In the genomic region with DNA sequence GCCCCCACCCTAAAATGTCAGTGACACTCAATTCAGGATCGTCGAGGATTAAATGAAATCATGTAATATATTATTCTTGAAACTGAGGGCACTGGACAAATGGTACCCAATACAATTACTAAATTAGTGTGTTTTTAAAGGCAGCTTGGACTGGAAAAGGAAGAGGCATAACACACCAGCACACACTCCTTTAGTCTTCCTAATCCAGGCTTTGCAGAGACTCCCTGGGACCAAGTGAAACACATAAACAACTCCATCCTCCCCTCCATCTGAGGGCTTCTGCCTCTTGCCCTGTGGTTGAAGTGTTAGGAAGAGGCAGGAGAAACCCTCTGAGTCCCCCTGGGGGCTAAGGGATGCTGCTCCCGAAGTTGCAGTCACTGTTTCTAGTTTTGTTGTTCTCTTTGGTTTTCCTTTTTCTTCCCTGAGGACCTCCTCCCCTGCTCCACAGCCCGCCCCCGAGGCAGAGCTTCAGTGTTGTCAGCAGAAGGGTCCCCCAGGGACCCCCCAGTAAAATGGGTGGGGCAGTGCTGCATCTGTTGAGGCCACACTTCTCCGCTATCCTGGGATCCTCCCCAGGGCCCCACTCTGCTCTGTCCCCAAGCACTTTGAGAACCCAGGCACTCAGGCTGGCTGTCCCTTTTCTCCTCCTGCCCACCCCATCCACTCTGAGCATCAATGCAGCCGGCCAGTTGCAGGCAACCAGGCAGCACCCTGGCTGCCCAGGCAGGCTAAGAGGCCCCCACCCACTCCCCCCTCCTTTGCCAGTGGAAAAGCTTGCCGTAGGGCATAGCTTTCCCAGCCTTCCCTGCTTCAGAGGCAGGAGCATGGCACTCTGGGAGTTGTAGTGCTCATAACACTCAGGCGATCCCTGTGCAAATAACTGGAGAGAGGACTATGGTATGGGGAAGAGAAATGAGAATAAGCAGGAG, we compare ENCODE assay signal across 9 cellular contexts. TPM values are rescaled to one million over a fixed set of nuclear protein-coding genes. Genes with fewer than 3 reads are reported as not detected.
DNase-seq lines count a peak whose midpoint lies in the region; ATAC-seq and TF ChIP-seq lines count a peak whose summit lies in the region.
"Had no signal": no experiment of that assay in that cellular context is flagged by ENCODE, and none has a peak within 500 bp of the region (broad histone marks: within the 10 kb centered on the region; RNA-seq: fewer than 3 reads in every experiment).

No MANE protein-coding gene starts in this region.

- TF ChIP-seq POLR2A in tibial nerve (IDR thresholded peaks at IDR 0.05), result no peak

- peaks cover 0 to 40% of the 10 kb centered on the region in 2 donors for H3K36me3 ChIP-seq in left lung
- H3K36me3 ChIP-seq in tibial nerve, result peaks cover 0 to 38% (median 0%) of the 10 kb centered on the region in 3 donors

- ATAC-seq in left lung (peak; percentile 88), HG03025 (IDR thresholded peaks at IDR 0.05; ENCODE audit: low FRiP score, unreplicated experiment) (no peak), HG03196 (IDR thresholded peaks at IDR 0.05; ENCODE audit: unreplicated experiment) (no peak)

- peak; percentile 57 for DNase-seq in ELR (ENCODE audit: low read depth)
- peak; percentile 64 for DNase-seq in NCI-H2196 treated with DMSO at 0.1 percent for 48 hours (lab: John Stamatoyannopoulos, UW; ENCODE audit: unreplicated experiment)
- DNase-seq in cerebellum (ENCODE audit: low spot score), result peak; percentile 53
- peak in 1 of 2 donors; percentile 76 for DNase-seq in left lung
- DNase-seq in tibial nerve (ENCODE audit: low spot score in 2 of 2), result peak in 1 of 2 donors; percentile 16
- no peak for DNase-seq in DMS79 treated with DMSO at 0.1 percent for 48 hours (lab: John Stamatoyannopoulos, UW)

- TF ChIP-seq EP300 in tibial nerve (IDR thresholded peaks at IDR 0.05), result no peak

- H3K27ac ChIP-seq in left lung (peak overlapping the region in 1 of 2 donors; percentile 7), tibial nerve (peak overlapping the region in 3 of 4 donors; percentile 35 to 76 (median 44))

- no peaks in the 10 kb centered on the region for H3K27me3 ChIP-seq in left lung
- no peaks in the 10 kb centered on the region for H3K27me3 ChIP-seq in tibial nerve

- no peak for TF ChIP-seq CTCF in left lung (IDR thresholded peaks at IDR 0.05)
- TF ChIP-seq CTCF in tibial nerve (IDR thresholded peaks at IDR 0.05), result no peak

- H3K4me1 ChIP-seq in left lung (peaks cover 10 to 32% of the 10 kb centered on the region in 2 donors), tibial nerve (peaks cover 4 to 31% (median 15%) of the 10 kb centered on the region in 4 donors)

- WGBS in tibial nerve, 2 donors, result 18 to 26% methylated on average over 9 of the region's 9 CpGs

- no peak overlapping the region for H3K4me3 ChIP-seq in left lung
- peak overlapping the region in 2 of 4 donors; percentile 2 to 33 for H3K4me3 ChIP-seq in tibial nerve

- intact Hi-C loops in left lung (cut with DNase I), result no loop called here

- H3K9me3 ChIP-seq in left lung (no peaks in the 10 kb centered on the region), tibial nerve (no peaks in the 10 kb centered on the region)

RNA-seq across cellular contexts. Expression of a gene that starts 5.9 kb away (rescaled TPM):
- total RNA-seq in cerebellum, result 32.7 TPM
- total RNA-seq in left lung, result 100 to 1,000 TPM in 1 of 2 donors, 10 to 100 TPM in 1; 79.9 to 186 TPM
- total RNA-seq in tibial nerve, result 10 to 100 TPM; 18.6 to 34.5 (median 27.6) TPM

RNA-seq across cellular contexts. Expression of a gene that starts 6.0 kb away (rescaled TPM):
- 25.0 TPM for total RNA-seq in cerebellum
- total RNA-seq in left lung, result 100 to 1,000 TPM in 1 of 2 donors, 10 to 100 TPM in 1; 85.5 to 100 TPM
- 10 to 100 TPM in 3 of 4 donors, 1 to 10 TPM in 1; 8.8 to 36.6 (median 18.9) TPM for total RNA-seq in tibial nerve

RNA-seq across cellular contexts. Expression of a gene that starts 25.4 kb away (rescaled TPM):
- total RNA-seq in cerebellum (not detected), left lung (under 1 TPM; 0.23 to 0.29 TPM), tibial nerve (1 to 10 TPM in 3 of 4 donors, under 1 TPM in 1; 0.21 to 6.5 (median 4.2) TPM)
- total RNA-seq: kidney epithelial cell had no signal
